Comparison of ENCODE assay signal across 11 cellular contexts in the genomic region with DNA sequence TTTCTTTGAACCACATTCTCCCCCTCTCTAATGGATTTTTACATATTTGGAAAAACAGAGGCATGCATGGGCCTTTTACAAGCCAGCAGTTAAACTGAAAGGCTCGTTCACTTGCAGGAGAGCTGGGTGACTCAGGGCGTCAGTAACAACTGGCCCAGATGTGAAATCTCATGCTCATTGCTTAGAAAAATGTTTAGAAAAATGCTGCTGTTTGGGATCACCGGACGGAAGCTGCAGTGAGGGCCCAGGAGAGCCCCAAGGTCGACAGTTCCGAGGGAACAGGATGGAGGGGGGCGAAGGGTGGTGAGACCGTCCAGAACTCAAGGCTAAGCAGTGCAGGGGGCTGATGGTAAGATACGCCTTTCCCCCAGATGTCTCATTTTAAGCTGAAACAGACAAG. TPM values are rescaled to one million over a fixed set of nuclear protein-coding genes. Genes with fewer than 3 reads are reported as not detected.
A peak's percentile ranks its signal among the peaks of the same experiment; 100 is the strongest.
DNase-seq lines count a peak whose midpoint lies in the region; ATAC-seq and TF ChIP-seq lines count a peak whose summit lies in the region.
"Had no signal": no experiment of that assay in that cellular context is flagged by ENCODE, and none has a peak within 500 bp of the region (broad histone marks: within the 10 kb centered on the region; RNA-seq: fewer than 3 reads in every experiment).

No MANE protein-coding gene starts in this region.

- no peak overlapping the region for H2BK15ac ChIP-seq in neuronal stem cell (ENCODE audit: low read length)

- no peaks in the 10 kb centered on the region for H3K27me3 ChIP-seq in heart left ventricle
- H3K27me3 ChIP-seq in neuronal stem cell (ENCODE audit: control insufficient read depth in 3 of 3, insufficient read depth in 3 of 3, low read depth in 1 of 3, low read length in 3 of 3): peaks cover 0 to 4% (median 0%) of the 10 kb centered on the region in 3 experiments
- no peaks in the 10 kb centered on the region for H3K27me3 ChIP-seq in vagina

- no peak overlapping the region for H3K23ac ChIP-seq in neuronal stem cell (ENCODE audit: low read depth, low read length, poor library complexity)

- no peak overlapping the region for H2BK120ac ChIP-seq in neuronal stem cell (ENCODE audit: low read depth, low read length)

- TF ChIP-seq CTCF in heart left ventricle (IDR thresholded peaks at IDR 0.05) (no peak), vagina (IDR thresholded peaks at IDR 0.05) (no peak), GM20000 (IDR thresholded peaks at IDR 0.05; ENCODE audit: extremely low read depth, missing control alignments) (no peak)

- peaks cover 0 to 5% (median 0%) of the 10 kb centered on the region in 12 donors for H3K9me3 ChIP-seq in heart left ventricle
- no peaks in the 10 kb centered on the region for H3K9me3 ChIP-seq in neuronal stem cell (replicated peaks in 1 of 2; ENCODE audit: control insufficient read depth in 2 of 2, insufficient read depth in 1 of 2, low read depth in 1 of 2, low read length in 2 of 2)
- H3K9me3 ChIP-seq in vagina: no peaks in the 10 kb centered on the region

- no peak overlapping the region for H3K4me2 ChIP-seq in neuronal stem cell (ENCODE audit: insufficient read depth, low read length, poor library complexity, severe bottlenecking)

- H3K79me1 ChIP-seq in neuronal stem cell (ENCODE audit: low read depth, low read length): no peaks in the 10 kb centered on the region

- no peak overlapping the region for H4K8ac ChIP-seq in neuronal stem cell (ENCODE audit: low read depth, low read length)

- intact Hi-C loops in heart left ventricle (cut with DNase I) (loop anchor here in 6 of 10 donors (5.0 to 10.0 kb wide), 5 partner anchors 55 to 92 kb away; partner anchors contain the start of genes MORC2 (in 1 of the 6) and TUG1 (in 1 of the 6)), vagina (cut with DNase I) (loop anchor here (10.0 kb wide), 1 partner anchor 65 kb away; no protein-coding TSS in a partner anchor)

- peak overlapping the region; percentile 66 for H2AFZ ChIP-seq in neuronal stem cell (ENCODE audit: low read length)

- H3K4me1 ChIP-seq in heart left ventricle (peaks cover 0 to 50% (median 16%) of the 10 kb centered on the region in 12 donors), neuronal stem cell (ENCODE audit: control insufficient read depth in 2 of 2, insufficient read depth in 1 of 2, low read depth in 1 of 2, low read length in 2 of 2) (peaks cover 1 to 3% of the 10 kb centered on the region in 2 donors), vagina (peaks cover 52% of the 10 kb centered on the region)

- no peak overlapping the region for H3K14ac ChIP-seq in neuronal stem cell (ENCODE audit: low read length)

- no peak overlapping the region for H3K4ac ChIP-seq in neuronal stem cell (ENCODE audit: low read length)

- no peak overlapping the region for H2BK5ac ChIP-seq in neuronal stem cell (ENCODE audit: low read length)

- peak in 3 of 4 donors; percentile 52 to 70 (median 53) for ATAC-seq in heart left ventricle
- ATAC-seq in GM18868 (IDR thresholded peaks at IDR 0.05; ENCODE audit: unreplicated experiment): no peak
- ATAC-seq: effector memory CD8-positive, alpha-beta T cell had no signal

- no peaks in the 10 kb centered on the region for H3K36me3 ChIP-seq in heart left ventricle
- H3K36me3 ChIP-seq in neuronal stem cell (replicated peaks in 1 of 2; ENCODE audit: control insufficient read depth in 2 of 2, insufficient read depth in 2 of 2, low read length in 2 of 2): no peaks in the 10 kb centered on the region
- H3K36me3 ChIP-seq in vagina: no peaks in the 10 kb centered on the region

- TF ChIP-seq POLR2A in heart left ventricle (IDR thresholded peaks at IDR 0.05): no peak
- TF ChIP-seq POLR2A in vagina (IDR thresholded peaks at IDR 0.05): no peak

- H3K4me3 ChIP-seq in heart left ventricle (no peak overlapping the region), neuronal stem cell (ENCODE audit: low read length in 2 of 2) (no peak overlapping the region), vagina (no peak overlapping the region)

- no peak overlapping the region for H2AK5ac ChIP-seq in neuronal stem cell (ENCODE audit: low read depth, low read length)

- no peak overlapping the region for H3K18ac ChIP-seq in neuronal stem cell (ENCODE audit: low read length)

- H4K91ac ChIP-seq in neuronal stem cell (ENCODE audit: low read depth, low read length, poor library complexity): no peak overlapping the region

- H3K9ac ChIP-seq in neuronal stem cell (ENCODE audit: low read depth, low read length, poor library complexity): no peak overlapping the region

- H2BK12ac ChIP-seq in neuronal stem cell (ENCODE audit: low read length): no peak overlapping the region

- 32 to 44% (median 38%) methylated on average over 9 of the region's 9 CpGs for whole genome bisulfite sequencing in heart left ventricle, 4 donors
- WGBS in neuronal stem cell (ENCODE audit: extremely low coverage in 2 of 2, insufficient read length in 2 of 2, insufficient replicate concordance in 1 of 2), 2 donors: no CpG with 5 or more reads among the region's 9 CpGs

- H3K27ac ChIP-seq in heart left ventricle: peak overlapping the region; percentile 8 to 87 (median 60)
- no peak overlapping the region for H3K27ac ChIP-seq in neuronal stem cell (replicated peaks; ENCODE audit: low read length)
- H3K27ac ChIP-seq in vagina: peak overlapping the region; percentile 92

- DNase-seq in amniotic epithelial cell (ENCODE audit: low read depth) (peak; percentile 59), heart left ventricle (peak in 4 of 5 donors; percentile 23 to 53 (median 36)), neuronal stem cell (ENCODE audit: low spot score) (no peak), vagina (ENCODE audit: extremely low spot score in 2 of 2) (no peak), HPDE6-E6E7 (ENCODE audit: extremely low spot score) (no peak), GM20000 (ENCODE audit: low spot score) (no peak)
- DNase-seq: activated CD4-positive, alpha-beta memory T cell treated with anti-CD3 and anti-CD28 coated beads for 36 hours; effector memory CD8-positive, alpha-beta T cell; NCI-H1694; posterior cingulate gyrus had no signal

RNA-seq across cellular contexts. Expression of gene SMTN, which starts 41.7 kb away (rescaled TPM):
- 100 to 1,000 TPM; 114 to 270 (median 167) TPM for total RNA-seq in heart left ventricle
- 100 to 1,000 TPM in 1 of 2 donors, 10 to 100 TPM in 1; 55.5 to 257 TPM for polyA plus RNA-seq in heart left ventricle
- 25.4 TPM for polyA plus RNA-seq in neuronal stem cell (2013, experiment 1 of 2)
- 25.4 TPM for polyA plus RNA-seq in neuronal stem cell (2013, experiment 2 of 2)
- total RNA-seq in vagina: 199 TPM

Comparison
In these comparisons a context has a peak if more than half of its experiments do, and no peak if none do; other contexts are left out.
1. DNase-seq: peak in amniotic epithelial cell (single experiment) and heart left ventricle (4 of 5); none in neuronal stem cell (single experiment), vagina (0 of 2), HPDE6-E6E7 (single experiment) and GM20000 (single experiment).